8 cellular contexts compared by ENCODE assay signal in genomic region chr4:22515145-22515887, GRCh38. TPM values are rescaled to one million over a fixed set of nuclear protein-coding genes. Genes with fewer than 3 reads are reported as not detected.
DNase-seq lines count a peak whose midpoint lies in the region; ATAC-seq and TF ChIP-seq lines count a peak whose summit lies in the region.

No MANE protein-coding gene starts in this region.

- H3K4me3 ChIP-seq in DND-41 (ENCODE audit: low read depth in 1 of 2, low read length in 2 of 2), result peak overlapping the region; percentile 31 to 76; a peak in 3 of 4 replicates
- H3K4me3 ChIP-seq in HFF-Myc (replicated peaks; ENCODE audit: low read depth, low read length), result peak overlapping the region; percentile 60
- H3K4me3 ChIP-seq in fibroblast of mammary gland (ENCODE audit: control insufficient read depth, low read depth, low read length), result peak overlapping the region; percentile 66
- H3K4me3 ChIP-seq in stomach smooth muscle (ENCODE audit: low read length in 2 of 2), result peak overlapping the region; percentile 83 to 89

- no peaks in the 10 kb centered on the region for H3K9me3 ChIP-seq in DND-41 (ENCODE audit: insufficient read depth, low read length, severe bottlenecking)
- H3K9me3 ChIP-seq in stomach smooth muscle (ENCODE audit: control insufficient read depth in 2 of 2, low read length in 2 of 2), result no peaks in the 10 kb centered on the region

- H3K36me3 Mint-ChIP-seq in activated CD8-positive, alpha-beta memory T cell treated with anti-CD3 and anti-CD28 coated beads, Interleukin-2, amount 10 ng/mL, durations not matched to agents 7 days and 5 days, result peaks cover 8% of the 10 kb centered on the region

- ATAC-seq in DND-41 (ENCODE audit: insufficient read depth, low read depth) (peak; percentile 68), HG03196 (IDR thresholded peaks at IDR 0.05; ENCODE audit: unreplicated experiment) (no peak)
- ATAC-seq in activated CD8-positive, alpha-beta memory T cell treated with anti-CD3 and anti-CD28 coated beads, Interleukin-2, amount 10 ng/mL, durations not matched to agents 7 days and 5 days, result peak; percentile 49

- H3K27me3 ChIP-seq in DND-41 (ENCODE audit: insufficient read depth, low read length, poor library complexity) (no peaks in the 10 kb centered on the region), stomach smooth muscle (ENCODE audit: control insufficient read depth in 1 of 2, insufficient read depth in 2 of 2, low read length in 2 of 2) (no peaks in the 10 kb centered on the region)

- H3K27me3 Mint-ChIP-seq in activated CD8-positive, alpha-beta memory T cell treated with anti-CD3 and anti-CD28 coated beads, Interleukin-2, amount 10 ng/mL, durations not matched to agents 7 days and 5 days, result peaks cover 27% of the 10 kb centered on the region

- no peak overlapping the region for H3K27ac Mint-ChIP-seq in activated CD8-positive, alpha-beta memory T cell treated with anti-CD3 and anti-CD28 coated beads, Interleukin-2, amount 10 ng/mL, durations not matched to agents 7 days and 5 days

- H3K4me1 ChIP-seq in DND-41 (ENCODE audit: insufficient read depth, low read length) (peaks cover 13% of the 10 kb centered on the region), stomach smooth muscle (ENCODE audit: control insufficient read depth, insufficient read depth, low read length) (peaks cover 17% of the 10 kb centered on the region)

- peaks cover 27% of the 10 kb centered on the region for H3K79me2 ChIP-seq in DND-41 (ENCODE audit: insufficient read depth, low read length)

- H3K4me1 Mint-ChIP-seq in activated CD8-positive, alpha-beta memory T cell treated with anti-CD3 and anti-CD28 coated beads, Interleukin-2, amount 10 ng/mL, durations not matched to agents 7 days and 5 days, result peaks cover 5% of the 10 kb centered on the region

- H3K36me3 ChIP-seq in DND-41 (ENCODE audit: insufficient read depth, low read length) (no peaks in the 10 kb centered on the region), stomach smooth muscle (ENCODE audit: control insufficient read depth in 2 of 2, insufficient read depth in 2 of 2, low read length in 2 of 2) (no peaks in the 10 kb centered on the region)

- no peaks in the 10 kb centered on the region; the same call in 1 of the 2 replicates for H4K20me1 ChIP-seq in DND-41 (ENCODE audit: insufficient read depth, low read length)

- H3K9me3 Mint-ChIP-seq in activated CD8-positive, alpha-beta memory T cell treated with anti-CD3 and anti-CD28 coated beads, Interleukin-2, amount 10 ng/mL, durations not matched to agents 7 days and 5 days (ENCODE audit: low read depth), result peaks cover 4% of the 10 kb centered on the region

- DNase-seq in DND-41 (peak; percentile 17), HFF-Myc (ENCODE audit: extremely low read depth, low read depth) (peak; percentile 54), NCI-H2196 treated with DMSO at 0.1 percent for 48 hours (lab: John Stamatoyannopoulos, UW; ENCODE audit: unreplicated experiment) (peak; percentile 20), fibroblast of mammary gland (ENCODE audit: low read depth) (peak; percentile 71), myocyte (ENCODE audit: low read depth) (peak; percentile 83)
- DNase-seq in activated CD8-positive, alpha-beta memory T cell treated with anti-CD3 and anti-CD28 coated beads, Interleukin-2, amount 10 ng/mL, durations not matched to agents 7 days and 5 days, result no peak

- H3K4me3 Mint-ChIP-seq in activated CD8-positive, alpha-beta memory T cell treated with anti-CD3 and anti-CD28 coated beads, Interleukin-2, amount 10 ng/mL, durations not matched to agents 7 days and 5 days, result peak overlapping the region; percentile 70

- TF ChIP-seq CTCF in DND-41 (IDR thresholded peaks at IDR 0.05; ENCODE audit: borderline replicate concordance, extremely low read depth, low read length, poor library complexity, severe bottlenecking) (peak; percentile 9), HFF-Myc (IDR thresholded peaks at IDR 0.05; ENCODE audit: low read depth, low read length, missing control alignments) (no peak), fibroblast of mammary gland (conservative IDR thresholded peaks at IDR 0.05; ENCODE audit: control insufficient read depth, insufficient read depth, low read depth, low read length) (no peak)

- H2AFZ ChIP-seq in DND-41 (ENCODE audit: low read depth, low read length), result peak overlapping the region; percentile 62

- no peak overlapping the region for H3K27ac ChIP-seq in DND-41 (ENCODE audit: low read length)
- H3K27ac ChIP-seq in stomach smooth muscle (ENCODE audit: low read length), result peak overlapping the region; percentile 49

- CTCF ChIA-PET in activated CD8-positive, alpha-beta memory T cell treated with anti-CD3 and anti-CD28 coated beads, Interleukin-2, amount 10 ng/mL, durations not matched to agents 7 days and 5 days (lab: Charles Lee), result no interaction called here

- peak overlapping the region; percentile 72 for H3K4me2 ChIP-seq in DND-41 (ENCODE audit: insufficient read depth, low read length)

- H3K9ac ChIP-seq in DND-41 (ENCODE audit: low read depth, low read length) (peak overlapping the region; percentile 52), stomach smooth muscle (ENCODE audit: low read length in 2 of 2) (peak overlapping the region; percentile 49 to 66)

RNA-seq across cellular contexts. Expression of gene ADGRA3, which starts 0.6 kb away (rescaled TPM):
- 1 to 10 TPM in 1 of 2 experiments, under 1 TPM in 1; 0.53 to 1.3 TPM for total RNA-seq in activated CD8-positive, alpha-beta memory T cell treated with anti-CD3 and anti-CD28 coated beads, Interleukin-2, amount 10 ng/mL, durations not matched to agents 7 days and 5 days
- total RNA-seq in myocyte, result 40.8 and 53.2 TPM in 2 replicates
- 19.5 TPM for polyA plus RNA-seq in myocyte (2012)

Comparison
In these comparisons a context has a peak if more than half of its experiments do, and no peak if none do; other contexts are left out.
1. RNA of gene ADGRA3, which starts 0.6 kb away (total RNA-seq): 40.8 to 53.2 TPM in myocyte; 0.53 to 1.3 TPM in activated CD8-positive, alpha-beta memory T cell treated with anti-CD3 and anti-CD28 coated beads, Interleukin-2, amount 10 ng/mL, durations not matched to agents 7 days and 5 days; every median in the first group is over 10 times any median in the second.
2. Peak in every context shown above with its lines, with median percentiles within 50 percentile points of each other: H3K4me3 ChIP-seq.